Comparison of ENCODE assay signal across 8 cellular contexts in genomic region chr5:61334224-61335196, GRCh38. TPM values are rescaled to one million over a fixed set of nuclear protein-coding genes. Genes with fewer than 3 reads are reported as not detected.
DNase-seq lines count a peak whose midpoint lies in the region; ATAC-seq, FAIRE-seq and TF ChIP-seq lines count a peak whose summit lies in the region.

No MANE protein-coding gene starts in this region.

- H3K4me1 ChIP-seq in stomach smooth muscle (ENCODE audit: control insufficient read depth, insufficient read depth, low read length) = peaks cover 21% of the 10 kb centered on the region

- no peaks in the 10 kb centered on the region for H3K27me3 Mint-ChIP-seq in activated T-cell treated with anti-CD3 and anti-CD28 coated beads, Interleukin-2, amount 50 U/mL, for 4 hours (ENCODE audit: low read depth)

- H3K9ac ChIP-seq in stomach smooth muscle (ENCODE audit: low read length in 2 of 2) = peak overlapping the region; percentile 75 to 79

- H3K9me3 ChIP-seq in stomach smooth muscle (ENCODE audit: control insufficient read depth in 2 of 2, low read length in 2 of 2) = no peaks in the 10 kb centered on the region

- DNase-seq in activated T-cell treated with anti-CD3 and anti-CD28 coated beads, Interleukin-2, amount 50 U/mL, for 4 hours = no peak
- DNase-seq in activated T-cell treated with anti-CD3 and anti-CD28 coated beads for 4 hours (no peak), amniotic epithelial cell (ENCODE audit: low read depth) (peak; percentile 94), kidney epithelial cell (ENCODE audit: low read depth) (no peak), D721Med (ENCODE audit: insufficient read length, low spot score) (no peak)
- no peak for DNase-seq in activated effector memory CD4-positive, alpha-beta T cell treated with Interleukin-2 at 50 U/mL for 16 hours

- no peak overlapping the region for H3K27ac ChIP-seq in stomach smooth muscle (ENCODE audit: low read length)

- TF ChIP-seq CTCF in kidney epithelial cell (IDR thresholded peaks at IDR 0.05; ENCODE audit: insufficient read depth, low read length, poor library complexity, severe bottlenecking) = no peak
- TF ChIP-seq CTCF in D721Med (IDR thresholded peaks at IDR 0.05; ENCODE audit: insufficient read depth, missing control alignments) = no peak

- no peak for FAIRE-seq in D721Med (lab: Jason Lieb, UNC)

- no peaks in the 10 kb centered on the region for H3K27me3 ChIP-seq in kidney epithelial cell (ENCODE audit: control insufficient read depth, insufficient read depth, low read length)
- no peaks in the 10 kb centered on the region for H3K27me3 ChIP-seq in stomach smooth muscle (ENCODE audit: control insufficient read depth in 1 of 2, insufficient read depth in 2 of 2, low read length in 2 of 2)

- peaks cover 35% of the 10 kb centered on the region for H3K4me1 Mint-ChIP-seq in activated T-cell treated with anti-CD3 and anti-CD28 coated beads, Interleukin-2, amount 50 U/mL, for 4 hours (ENCODE audit: low read depth)

- H3K4me3 ChIP-seq in kidney epithelial cell (ENCODE audit: low read depth, low read length) = peak overlapping the region; percentile 95
- H3K4me3 ChIP-seq in stomach smooth muscle (ENCODE audit: low read length in 2 of 2) = peak overlapping the region; percentile 63 to 87

- H3K36me3 Mint-ChIP-seq in activated T-cell treated with anti-CD3 and anti-CD28 coated beads, Interleukin-2, amount 50 U/mL, for 4 hours (ENCODE audit: insufficient read depth) = peaks cover 7% of the 10 kb centered on the region

- H3K36me3 ChIP-seq in kidney epithelial cell (ENCODE audit: control insufficient read depth, insufficient read depth, low read length) (no peaks in the 10 kb centered on the region), stomach smooth muscle (ENCODE audit: control insufficient read depth in 2 of 2, insufficient read depth in 2 of 2, low read length in 2 of 2) (no peaks in the 10 kb centered on the region)

- peak overlapping the region; percentile 80 for H3K4me3 Mint-ChIP-seq in activated T-cell treated with anti-CD3 and anti-CD28 coated beads, Interleukin-2, amount 50 U/mL, for 4 hours

- no peak for ATAC-seq in activated T-cell treated with anti-CD3 and anti-CD28 coated beads, Interleukin-2, amount 50 U/mL, for 4 hours
- no peak for ATAC-seq in GM21576 (IDR thresholded peaks at IDR 0.05; ENCODE audit: unreplicated experiment)

- H3K9me3 Mint-ChIP-seq in activated T-cell treated with anti-CD3 and anti-CD28 coated beads, Interleukin-2, amount 50 U/mL, for 4 hours = peaks cover 4% of the 10 kb centered on the region

RNA-seq across cellular contexts. Expression of gene ZSWIM6, which starts 2.5 kb away (rescaled TPM):
- total RNA-seq in activated T-cell treated with anti-CD3 and anti-CD28 coated beads, Interleukin-2, amount 50 U/mL, for 4 hours = 1 to 10 TPM; 5.4 to 6.9 (median 5.8) TPM
- 18.5 and 22.5 TPM in 2 replicates for total RNA-seq in kidney epithelial cell
